1 cellular context compared by ENCODE assay signal in the genomic region with DNA sequence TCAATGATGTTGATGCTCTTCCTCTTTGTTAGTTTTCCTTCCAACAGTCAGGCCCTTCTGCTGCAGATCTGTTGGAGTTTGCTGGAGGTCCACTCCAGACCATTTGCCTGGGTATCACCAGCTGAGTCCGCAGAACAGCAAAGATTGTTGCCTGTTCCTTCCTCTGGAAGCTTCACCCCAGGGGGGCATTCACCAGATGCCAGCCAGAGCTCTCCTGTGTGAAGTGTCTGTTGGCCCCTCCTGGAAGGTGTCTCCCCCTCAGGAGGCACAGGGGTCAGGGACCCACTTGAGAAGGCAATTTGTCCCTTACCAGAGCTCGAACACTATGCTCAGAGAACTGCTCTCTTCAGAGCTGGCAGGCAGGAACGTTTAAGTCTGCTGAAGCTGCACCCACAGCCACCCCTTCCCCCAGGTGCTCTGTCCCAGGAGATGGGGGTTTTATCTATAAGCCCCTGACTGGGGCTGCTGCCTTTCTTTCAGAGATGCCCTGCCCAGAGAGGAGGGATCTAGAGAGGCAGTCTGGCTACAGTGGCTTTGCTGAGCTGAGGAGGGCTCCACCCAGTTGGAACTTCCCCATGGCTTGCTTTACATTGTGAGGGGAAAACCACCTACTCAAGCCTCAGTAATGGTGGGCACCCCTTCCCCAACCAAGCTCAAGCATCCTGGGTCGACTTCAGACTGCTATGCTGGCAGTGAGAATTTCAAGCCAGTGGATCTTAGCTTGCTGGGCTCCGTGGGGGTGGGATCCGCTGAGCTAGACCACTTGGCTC. TPM values are rescaled to one million over a fixed set of nuclear protein-coding genes. Genes with fewer than 3 reads are reported as not detected.
"Had no signal": no experiment of that assay in that cellular context is flagged by ENCODE, and none has a peak within 500 bp of the region (broad histone marks: within the 10 kb centered on the region; RNA-seq: fewer than 3 reads in every experiment).

No MANE protein-coding gene starts in this region.

RNA-seq across cellular contexts. Expression of gene AHR, which starts 55.4 kb away (rescaled TPM):
- total RNA-seq: SJCRH30 had no signal
